21 cellular contexts compared by ENCODE assay signal in the genomic region with DNA sequence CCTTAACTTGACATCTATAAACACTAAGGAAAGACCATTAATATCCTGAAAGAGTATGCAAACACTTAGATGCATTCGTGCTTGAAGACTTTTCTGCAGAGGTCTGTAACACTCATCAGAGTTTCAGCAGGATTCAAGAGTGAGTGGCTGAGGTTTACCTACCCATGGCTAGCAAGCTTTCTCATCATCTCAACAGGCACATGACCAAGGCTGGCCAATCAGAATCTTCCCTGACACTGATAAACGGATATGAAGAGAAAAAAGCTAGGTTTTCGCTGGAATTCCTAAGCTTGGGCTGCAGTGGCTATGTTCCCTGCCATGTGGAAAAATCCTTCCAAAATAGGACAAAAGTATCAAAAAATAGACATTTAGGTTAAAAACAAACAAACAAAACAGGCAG.
"Had no signal": no experiment of that assay in that cellular context is flagged by ENCODE, and none has a peak within 500 bp of the region (broad histone marks: within the 10 kb centered on the region; RNA-seq: fewer than 3 reads in every experiment).

No MANE protein-coding gene starts in this region.

- H3K79me2 ChIP-seq: parathyroid adenoma had no signal

- H3K36me3 ChIP-seq: ascending aorta, brain microvascular endothelial cell, left lung, stomach, suprapubic skin, transverse colon, uterus, WERI-Rb-1 had no signal

- H3K4me1 ChIP-seq: left lung, parathyroid adenoma, stomach, suprapubic skin, transverse colon, uterus had no signal

- H3K27ac ChIP-seq: brain microvascular endothelial cell, left lung, parathyroid adenoma, stomach, suprapubic skin, transverse colon, uterus, WERI-Rb-1 had no signal

- H3K27me3 ChIP-seq: ascending aorta, brain microvascular endothelial cell, left lung, stomach, suprapubic skin, transverse colon, uterus had no signal

- FAIRE-seq: endometrium, small intestine, TTC549 had no signal

- H3K4me3 ChIP-seq: ascending aorta, left lung, lung, stomach, suprapubic skin, transverse colon, uterus had no signal

- H2AFZ ChIP-seq: parathyroid adenoma had no signal

- H3K9me3 ChIP-seq: ascending aorta, left lung, stomach, suprapubic skin, transverse colon, uterus had no signal

- H3K9ac ChIP-seq: parathyroid adenoma had no signal

- DNase-seq: activated CD4-positive, alpha-beta T cell treated with anti-CD3 and anti-CD28 coated beads for 1 hour; activated T-cell treated with anti-CD3 and anti-CD28 coated beads, Interleukin-2, amount 50 U/mL, for 1 hour; brain microvascular endothelial cell; caudate nucleus; effector CD4-positive, alpha-beta T cell; foreskin fibroblast; immature natural killer cell; left lung; nucleus accumbens; small intestine; stimulated activated CD4-positive, alpha-beta T cell treated with anti-CD3 and anti-CD28 coated beads, Interleukin-2, amount 100 ng/mL, for 24 hours; stomach; transverse colon; uterus; WERI-Rb-1 had no signal
